9 cellular contexts compared by ENCODE assay signal in genomic region chr4:73776363-73776762, GRCh38. TPM values are rescaled to one million over a fixed set of nuclear protein-coding genes. Genes with fewer than 3 reads are reported as not detected.
A peak's percentile ranks its signal among the peaks of the same experiment; 100 is the strongest.
DNase-seq lines count a peak whose midpoint lies in the region; ATAC-seq and TF ChIP-seq lines count a peak whose summit lies in the region.
"Had no signal": no experiment of that assay in that cellular context is flagged by ENCODE, and none has a peak within 500 bp of the region (broad histone marks: within the 10 kb centered on the region; RNA-seq: fewer than 3 reads in every experiment).

No MANE protein-coding gene starts in this region.

- H3K27ac ChIP-seq in SJCRH30, result no peak overlapping the region
- peak overlapping the region in 1 of 4 donors; percentile 48 for H3K27ac ChIP-seq in sigmoid colon
- peak overlapping the region in 1 of 4 donors; percentile 33 for H3K27ac ChIP-seq in esophagus squamous epithelium

- DNase-seq in HCEC 1CT (peak; percentile 75), SJCRH30 (peak; percentile 30 to 68), foreskin fibroblast (peak; percentile 78 to 86), sigmoid colon (peak; percentile 68), posterior cingulate gyrus (no peak), esophagus squamous epithelium (lab: John Stamatoyannopoulos, UW) (no peak)
- no peak for DNase-seq in NK-92 treated with Interleukin-12 subunit alpha and Interleukin-12 subunit beta, amount 100 ng/mL, for 24 hours (lab: John Stamatoyannopoulos, UW)
- DNase-seq: activated CD4-positive, alpha-beta T cell treated with anti-CD3 and anti-CD28 coated beads for 4 hours had no signal

- H3K27me3 ChIP-seq in SJCRH30 (no peaks in the 10 kb centered on the region), sigmoid colon (no peaks in the 10 kb centered on the region), esophagus squamous epithelium (no peaks in the 10 kb centered on the region)

- intact Hi-C loops in sigmoid colon (cut with DNase I), result no loop called here
- intact Hi-C loops in posterior cingulate gyrus (cut with DNase I), result no loop called here
- intact Hi-C loops in esophagus squamous epithelium (cut with DNase I), result no loop called here

- no peaks in the 10 kb centered on the region for H3K36me3 ChIP-seq in SJCRH30
- no peaks in the 10 kb centered on the region for H3K36me3 ChIP-seq in sigmoid colon
- H3K36me3 ChIP-seq in esophagus squamous epithelium, result no peaks in the 10 kb centered on the region

- no peak for TF ChIP-seq POLR2A in sigmoid colon (IDR thresholded peaks at IDR 0.05)
- no peak for TF ChIP-seq POLR2A in esophagus squamous epithelium (IDR thresholded peaks at IDR 0.05)

- WGBS in sigmoid colon, 2 donors, result 9 to 38% methylated on average over 2 of the region's 2 CpGs
- 9 to 19% methylated on average over 2 of the region's 2 CpGs for WGBS in esophagus squamous epithelium, 2 donors

- H3K9me3 ChIP-seq in SJCRH30 (replicated peaks) (no peaks in the 10 kb centered on the region), sigmoid colon (no peaks in the 10 kb centered on the region), esophagus squamous epithelium (no peaks in the 10 kb centered on the region)

- H3K4me1 ChIP-seq in SJCRH30, result no peaks in the 10 kb centered on the region
- peaks cover 0 to 16% (median 12%) of the 10 kb centered on the region in 4 donors for H3K4me1 ChIP-seq in sigmoid colon
- peaks cover 0 to 27% (median 9%) of the 10 kb centered on the region in 3 donors for H3K4me1 ChIP-seq in esophagus squamous epithelium

- TF ChIP-seq CTCF in foreskin fibroblast (IDR thresholded peaks at IDR 0.05; ENCODE audit: low read depth, low read length) (no peak), sigmoid colon (IDR thresholded peaks at IDR 0.05) (no peak), esophagus squamous epithelium (IDR thresholded peaks at IDR 0.05) (no peak)

- H3K4me3 ChIP-seq in SJCRH30 (no peak overlapping the region), foreskin fibroblast (ENCODE audit: low read depth in 1 of 2, low read length in 2 of 2) (no peak overlapping the region), sigmoid colon (no peak overlapping the region), esophagus squamous epithelium (no peak overlapping the region)

- no peak for TF ChIP-seq EP300 in sigmoid colon (IDR thresholded peaks at IDR 0.05)

- no peak for ATAC-seq in HG03457 (IDR thresholded peaks at IDR 0.05; ENCODE audit: unreplicated experiment)

RNA-seq across cellular contexts. Expression of gene CXCL8, which starts 36.0 kb away (rescaled TPM):
- total RNA-seq in SJCRH30 (2014; rRNA removed; shearing (Covaris generic)), result 0.18 and 0.40 TPM in 2 replicates
- total RNA-seq in sigmoid colon, result 1 to 10 TPM in 1 of 4 donors, under 1 TPM in 2, not detected in 1; 0.36 to 3.4 (median 0.66) TPM
- polyA plus RNA-seq in sigmoid colon, result 100 to 1,000 TPM in 1 of 3 donors, 10 to 100 TPM in 2; 12.6 to 109 (median 13.4) TPM
- total RNA-seq in esophagus squamous epithelium, result 10 to 100 TPM in 1 of 4 donors, 1 to 10 TPM in 1, under 1 TPM in 1, not detected in 1; 0.76 to 90.2 (median 2.4) TPM

Comparison
In these comparisons a context has a peak if more than half of its experiments do, and no peak if none do; other contexts are left out.
1. DNase-seq: peak in HCEC 1CT (single experiment), SJCRH30 (2 of 2), foreskin fibroblast (2 of 2) and sigmoid colon (single experiment); none in posterior cingulate gyrus (0 of 10), esophagus squamous epithelium (single experiment) and NK-92 treated with Interleukin-12 subunit alpha and Interleukin-12 subunit beta, amount 100 ng/mL, for 24 hours (single experiment).